Comparison of ENCODE assay signal across 1 cellular context in genomic region chr2:72993147-72993546, GRCh38.
TF ChIP-seq lines count a peak whose summit lies in the region.

No MANE protein-coding gene starts in this region.

TF ChIP-seq in HepG2, 621 proteins besides CTCF, POLR2A, EP300 and RAD21 (continued from another document and continues in another):
- TF ChIP-seq ZNF33A (CRISPR knock-in tag; IDR thresholded peaks at IDR 0.05; ENCODE audit: borderline replicate concordance) (no peak), ZNF557 (CRISPR knock-in tag; IDR thresholded peaks at IDR 0.05) (no peak), ZBTB33 (CRISPR knock-in tag; IDR thresholded peaks at IDR 0.05) (peak; percentile 38; the same call in 1 of the 2 replicates), ZNF772 (CRISPR knock-in tag; IDR thresholded peaks at IDR 0.05) (no peak), ADNP (CRISPR knock-in tag; IDR thresholded peaks at IDR 0.05) (no peak), ZNF605 (CRISPR knock-in tag; IDR thresholded peaks at IDR 0.05) (0 out of 2 replicates have a peak, but pooled peaks have one; percentile 39), ATAD3A (CRISPR knock-in tag; IDR thresholded peaks at IDR 0.05) (no peak), FOXK1 (CRISPR knock-in tag; IDR thresholded peaks at IDR 0.05; ENCODE audit: borderline replicate concordance, low read depth) (peak; percentile 16; the same call in 1 of the 2 replicates), ZNF512B (CRISPR knock-in tag; IDR thresholded peaks at IDR 0.05; ENCODE audit: borderline replicate concordance) (peak; percentile 76; the same call in 1 of the 2 replicates), RERE (CRISPR knock-in tag; IDR thresholded peaks at IDR 0.05; ENCODE audit: low read depth) (no peak), SMAD1 (CRISPR knock-in tag; IDR thresholded peaks at IDR 0.05; ENCODE audit: borderline replicate concordance, low read depth) (no peak), ZNF343 (CRISPR knock-in tag; IDR thresholded peaks at IDR 0.05) (no peak), SOX5 (CRISPR knock-in tag; IDR thresholded peaks at IDR 0.05; ENCODE audit: borderline replicate concordance) (0 out of 2 replicates have a peak, but pooled peaks have one; percentile 1), HNF4A (CRISPR knock-in tag; IDR thresholded peaks at IDR 0.05) (peak; percentile 68), ZBTB7B (CRISPR knock-in tag; IDR thresholded peaks at IDR 0.05) (peak; percentile 67; the same call in 1 of the 2 replicates), LBX2 (CRISPR knock-in tag; IDR thresholded peaks at IDR 0.05; ENCODE audit: borderline replicate concordance) (no peak), ZNF883 (CRISPR knock-in tag; IDR thresholded peaks at IDR 0.05; ENCODE audit: not compliant biosample characterization) (no peak), ETS1 (CRISPR knock-in tag; IDR thresholded peaks at IDR 0.05) (no peak), HMGXB4 (CRISPR knock-in tag; IDR thresholded peaks at IDR 0.05; ENCODE audit: borderline replicate concordance in 1 of 2, low read depth in 1 of 2) (no peak; a peak in 1 of 4 replicates), RXRB (CRISPR knock-in tag; IDR thresholded peaks at IDR 0.05; ENCODE audit: borderline replicate concordance) (peak; percentile 34; the same call in 1 of the 2 replicates), ZNF18 (CRISPR knock-in tag; IDR thresholded peaks at IDR 0.05; ENCODE audit: insufficient replicate concordance) (no peak), RNF2 (conservative IDR thresholded peaks at IDR 0.05; ENCODE audit: low read depth) (no peak), SMAD3 (CRISPR knock-in tag; IDR thresholded peaks at IDR 0.05) (0 out of 2 replicates have a peak, but pooled peaks have one; percentile 36), PATZ1 (CRISPR knock-in tag; IDR thresholded peaks at IDR 0.05) (peak; percentile 72), TOE1 (CRISPR knock-in tag; IDR thresholded peaks at IDR 0.05) (no peak), MZF1 (CRISPR knock-in tag; IDR thresholded peaks at IDR 0.05; ENCODE audit: borderline replicate concordance) (no peak), MYC (CRISPR knock-in tag; IDR thresholded peaks at IDR 0.05; ENCODE audit: borderline replicate concordance) (no peak; the same call in 1 of the 2 replicates), ZBTB20 (CRISPR knock-in tag; IDR thresholded peaks at IDR 0.05; ENCODE audit: borderline replicate concordance, low read depth) (peak; percentile 69; the same call in 1 of the 2 replicates), STAT6 (CRISPR knock-in tag; IDR thresholded peaks at IDR 0.05; ENCODE audit: borderline replicate concordance) (no peak), SNAPC2 (CRISPR knock-in tag; IDR thresholded peaks at IDR 0.05) (no peak), WIZ (CRISPR knock-in tag; IDR thresholded peaks at IDR 0.05) (no peak), REXO4 (CRISPR knock-in tag; IDR thresholded peaks at IDR 0.05; ENCODE audit: borderline replicate concordance) (no peak), ZNF781 (CRISPR knock-in tag; IDR thresholded peaks at IDR 0.05; ENCODE audit: borderline replicate concordance, not compliant biosample characterization) (peak; percentile 46), ELF4 (CRISPR knock-in tag; IDR thresholded peaks at IDR 0.05; ENCODE audit: borderline replicate concordance) (no peak), ZNF556 (CRISPR knock-in tag; IDR thresholded peaks at IDR 0.05; ENCODE audit: borderline replicate concordance) (no peak), CBX5 (CRISPR knock-in tag; IDR thresholded peaks at IDR 0.05; ENCODE audit: borderline replicate concordance) (peak; percentile 47; the same call in 1 of the 2 replicates), ZNF17 (CRISPR knock-in tag; IDR thresholded peaks at IDR 0.05) (no peak)
